ENCODE assay signal across 8 cellular contexts in the genomic region with DNA sequence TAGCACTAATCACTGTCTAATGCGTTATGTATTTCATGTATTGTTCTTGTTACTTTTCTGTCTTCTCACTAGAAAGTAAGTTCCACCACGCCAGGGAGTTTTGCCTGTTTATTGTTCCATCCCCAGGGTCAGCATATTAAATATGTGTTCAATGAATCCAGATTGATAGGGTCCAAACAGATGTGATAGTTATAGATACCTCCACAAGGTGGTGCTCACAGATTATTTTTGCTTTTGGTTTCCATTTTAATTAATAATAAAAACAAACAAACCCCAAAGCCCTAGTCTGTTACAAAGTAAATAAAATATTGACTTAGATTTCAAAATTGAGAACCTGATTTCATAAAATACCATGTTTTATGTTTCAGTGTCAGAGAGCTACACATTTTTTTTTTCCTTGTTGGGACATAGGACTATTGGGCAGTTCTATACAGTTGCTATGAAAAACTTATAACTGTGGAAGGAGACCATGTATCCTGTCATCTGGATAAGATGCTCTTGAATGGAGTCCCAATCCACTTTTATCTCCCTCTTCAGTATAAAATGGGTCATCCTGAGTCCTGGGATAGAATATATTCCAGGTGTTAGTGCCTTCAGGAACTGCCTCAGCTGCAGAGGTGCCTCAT. TPM values are rescaled to one million over a fixed set of nuclear protein-coding genes. Genes with fewer than 3 reads are reported as not detected.
A peak's percentile ranks its signal among the peaks of the same experiment; 100 is the strongest.
DNase-seq lines count a peak whose midpoint lies in the region; ATAC-seq and TF ChIP-seq lines count a peak whose summit lies in the region.

No MANE protein-coding gene starts in this region.

- ATAC-seq in GM18520 (IDR thresholded peaks at IDR 0.05; ENCODE audit: unreplicated experiment) (peak; percentile 63), HG02623 (IDR thresholded peaks at IDR 0.05; ENCODE audit: unreplicated experiment) (peak; percentile 78), Right ventricle myocardium inferior (no peak)
- ATAC-seq in stimulated activated memory B cell treated with anti-CD40 and anti-IgM and Interleukin-4, amounts not matched to agents 10 μg/mL and 1 μg/mL and 100 μg/mL, for 72 hours: no peak

- H3K27ac Mint-ChIP-seq in stimulated activated memory B cell treated with anti-CD40 and anti-IgM and Interleukin-4, amounts not matched to agents 10 μg/mL and 1 μg/mL and 100 μg/mL, for 72 hours: no peak overlapping the region

- H3K27me3 Mint-ChIP-seq in stimulated activated memory B cell treated with anti-CD40 and anti-IgM and Interleukin-4, amounts not matched to agents 10 μg/mL and 1 μg/mL and 100 μg/mL, for 72 hours: no peaks in the 10 kb centered on the region

- no peak overlapping the region for H3K4me3 Mint-ChIP-seq in stimulated activated memory B cell treated with anti-CD40 and anti-IgM and Interleukin-4, amounts not matched to agents 10 μg/mL and 1 μg/mL and 100 μg/mL, for 72 hours

- peaks cover 2% of the 10 kb centered on the region for H3K9me3 Mint-ChIP-seq in stimulated activated memory B cell treated with anti-CD40 and anti-IgM and Interleukin-4, amounts not matched to agents 10 μg/mL and 1 μg/mL and 100 μg/mL, for 72 hours

- DNase-seq in NCI-H1092 treated with DMSO at 0.1 percent for 48 hours (lab: John Stamatoyannopoulos, UW): peak; percentile 33
- DNase-seq in epithelial cell of proximal tubule (ENCODE audit: low read depth): no peak
- DNase-seq in putamen (ENCODE audit: low spot score): no peak
- DNase-seq in NCI-H524 treated with DMSO at 0.1 percent for 48 hours (lab: John Stamatoyannopoulos, UW): no peak
- no peak for DNase-seq in Right ventricle myocardium inferior (ENCODE audit: missing footprints)

- H3K36me3 Mint-ChIP-seq in stimulated activated memory B cell treated with anti-CD40 and anti-IgM and Interleukin-4, amounts not matched to agents 10 μg/mL and 1 μg/mL and 100 μg/mL, for 72 hours: no peaks in the 10 kb centered on the region

- H3K4me3 ChIP-seq in epithelial cell of proximal tubule (ENCODE audit: low read depth, low read length): no peak overlapping the region

- no peaks in the 10 kb centered on the region for H3K4me1 Mint-ChIP-seq in stimulated activated memory B cell treated with anti-CD40 and anti-IgM and Interleukin-4, amounts not matched to agents 10 μg/mL and 1 μg/mL and 100 μg/mL, for 72 hours

- intact Hi-C loops in Right ventricle myocardium inferior (cut with DNase I): no loop called here

- TF ChIP-seq CTCF in epithelial cell of proximal tubule (conservative IDR thresholded peaks at IDR 0.05; ENCODE audit: low read depth, low read length): peak; percentile 48

RNA-seq across cellular contexts. Expression of gene OTOL1, which starts 12.4 kb away (rescaled TPM):
- total RNA-seq in epithelial cell of proximal tubule (not detected in 2 replicates), Right ventricle myocardium inferior (not detected)

Comparison
In these comparisons a context has a peak if more than half of its experiments do, and no peak if none do; other contexts are left out.
1. ATAC-seq: peak in GM18520 (single experiment) and HG02623 (single experiment); none in Right ventricle myocardium inferior (single experiment) and stimulated activated memory B cell treated with anti-CD40 and anti-IgM and Interleukin-4, amounts not matched to agents 10 μg/mL and 1 μg/mL and 100 μg/mL, for 72 hours (single experiment).